20 cellular contexts compared by ENCODE assay signal in genomic region chr18:1526996-1527395, GRCh38.
DNase-seq lines count a peak whose midpoint lies in the region; ATAC-seq, FAIRE-seq and TF ChIP-seq lines count a peak whose summit lies in the region.
"Had no signal": no experiment of that assay in that cellular context is flagged by ENCODE, and none has a peak within 500 bp of the region (broad histone marks: within the 10 kb centered on the region; RNA-seq: fewer than 3 reads in every experiment).

No MANE protein-coding gene starts in this region.

- H3K36me3 ChIP-seq in right lobe of liver (no peaks in the 10 kb centered on the region), left ventricle myocardium inferior (no peaks in the 10 kb centered on the region)
- H3K36me3 ChIP-seq: BLaER1 treated with 17β-estradiol and CSF1 and Interleukin-3, amounts not matched to agents 10 nM and 100 nM; HAP-1 had no signal

- H3K27ac ChIP-seq in right lobe of liver, result no peak overlapping the region
- H3K27ac ChIP-seq in left ventricle myocardium inferior (replicated peaks), result no peak overlapping the region
- H3K27ac ChIP-seq: BLaER1 treated with 17β-estradiol and CSF1 and Interleukin-3, amounts not matched to agents 10 nM and 100 nM had no signal

- TF ChIP-seq POLR2A in right lobe of liver (IDR thresholded peaks at IDR 0.05), result no peak

- H3K27me3 ChIP-seq in right lobe of liver (no peaks in the 10 kb centered on the region), left ventricle myocardium inferior (ENCODE audit: low read depth) (no peaks in the 10 kb centered on the region)
- H3K27me3 ChIP-seq: BLaER1 treated with 17β-estradiol and CSF1 and Interleukin-3, amounts not matched to agents 10 nM and 100 nM had no signal

- H3K9me3 ChIP-seq in right lobe of liver, result no peaks in the 10 kb centered on the region
- H3K9me3 ChIP-seq in left ventricle myocardium inferior (replicated peaks), result peaks cover 10% of the 10 kb centered on the region
- H3K9me3 ChIP-seq: BLaER1 treated with 17β-estradiol and CSF1 and Interleukin-3, amounts not matched to agents 10 nM and 100 nM; HAP-1 had no signal

- 33% methylated on average over 1 of the region's 1 CpG for WGBS in right lobe of liver (ENCODE audit: insufficient coverage, low coverage, low lambda C conversion rate, missing lambda C conversion rate)

- H3K4me3 ChIP-seq in cardiac fibroblast (replicated peaks in 1 of 2; ENCODE audit: low read depth in 2 of 2, low read length in 2 of 2) (no peak overlapping the region), fibroblast of the aortic adventitia (ENCODE audit: low read depth, low read length) (no peak overlapping the region), right lobe of liver (no peak overlapping the region), left ventricle myocardium inferior (no peak overlapping the region)
- H3K4me3 ChIP-seq: BLaER1 treated with 17β-estradiol and CSF1 and Interleukin-3, amounts not matched to agents 10 nM and 100 nM; HAP-1 had no signal

- TF ChIP-seq CTCF in cardiac fibroblast (IDR thresholded peaks at IDR 0.05; ENCODE audit: low read depth, low read length) (no peak), fibroblast of the aortic adventitia (IDR thresholded peaks at IDR 0.05; ENCODE audit: insufficient read depth, low read length) (no peak), right lobe of liver (IDR thresholded peaks at IDR 0.05) (no peak), left ventricle myocardium inferior (IDR thresholded peaks at IDR 0.05; ENCODE audit: borderline replicate concordance) (no peak)

- H3K4me1 ChIP-seq in right lobe of liver (no peaks in the 10 kb centered on the region), left ventricle myocardium inferior (no peaks in the 10 kb centered on the region)
- H3K4me1 ChIP-seq: BLaER1 treated with 17β-estradiol and CSF1 and Interleukin-3, amounts not matched to agents 10 nM and 100 nM had no signal

- DNase-seq in NCI-H226 (peak; percentile 5), cardiac fibroblast (ENCODE audit: low read depth in 2 of 2) (peak; percentile 0 to 6), fibroblast of the aortic adventitia (ENCODE audit: low read depth) (peak; percentile 14), right lobe of liver (no peak), frontal cortex (ENCODE audit: low spot score in 2 of 2) (no peak), NCI-H128 (lab: John Stamatoyannopoulos, UW; ENCODE audit: unreplicated experiment) (no peak), left ventricle myocardium inferior (no peak)
- DNase-seq: CD8-positive, alpha-beta T cell; COR-L47; DMS 273 treated with DMSO at 0.1 percent for 48 hours; DMS53; DND-41; EL had no signal

- peak in 3 of 4 donors; percentile 22 to 77 (median 67) for ATAC-seq in right lobe of liver
- ATAC-seq in HG02571 (IDR thresholded peaks at IDR 0.05; ENCODE audit: unreplicated experiment), result no peak
- ATAC-seq: CD8-positive, alpha-beta T cell had no signal

- no peak for FAIRE-seq in frontal cortex (lab: Jason Lieb, UNC)
- FAIRE-seq: GM12891, GM19239, H1, HTR-8/SVneo had no signal

- intact Hi-C loops in right lobe of liver (cut with DNase I) (no loop called here), left ventricle myocardium inferior (cut with micrococcal nuclease) (no loop called here)

Comparison
In these comparisons a context has a peak if more than half of its experiments do, and no peak if none do; other contexts are left out.
1. DNase-seq: peak in NCI-H226 (single experiment), cardiac fibroblast (2 of 2) and fibroblast of the aortic adventitia (single experiment); none in right lobe of liver (0 of 3), frontal cortex (0 of 2), NCI-H128 (single experiment) and left ventricle myocardium inferior (single experiment).